In the genomic region with DNA sequence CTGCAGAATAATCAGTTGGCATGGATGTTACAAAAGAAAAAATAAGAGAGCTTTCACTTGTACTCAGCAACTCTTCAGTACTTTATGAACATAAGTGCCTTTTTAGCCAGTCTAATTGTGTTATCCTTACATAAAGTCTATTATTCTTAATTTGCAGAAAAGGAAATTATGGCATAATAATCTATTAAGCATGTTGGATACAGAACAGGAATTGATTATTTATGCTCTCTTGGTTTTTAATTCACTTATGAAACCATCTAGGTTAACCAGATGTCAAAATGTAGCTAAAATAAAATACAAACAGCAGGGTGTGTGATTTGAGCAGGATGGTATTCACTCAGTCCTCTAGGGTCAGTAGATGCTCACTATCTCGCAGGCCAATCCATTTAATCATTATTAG, we compare ENCODE assay signal across 22 cellular contexts.
"Had no signal": no experiment of that assay in that cellular context is flagged by ENCODE, and none has a peak within 500 bp of the region (broad histone marks: within the 10 kb centered on the region; RNA-seq: fewer than 3 reads in every experiment).

No MANE protein-coding gene starts in this region.

- H3K36me3 Mint-ChIP-seq: activated naive CD8-positive, alpha-beta T cell treated with anti-CD3 and anti-CD28 coated beads, Interleukin-2, amount 10 ng/mL, durations not matched to agents 7 days and 5 days had no signal

- DNase-seq: activated CD4-positive, alpha-beta T cell treated with anti-CD3 and anti-CD28 coated beads for 4 hours; activated CD8-positive, alpha-beta memory T cell treated with anti-CD3 and anti-CD28 coated beads, Interleukin-2, amount 50 U/mL, for 48 hours; activated CD8-positive, alpha-beta T cell treated with anti-CD3 and anti-CD28 coated beads, Interleukin-2, amount 10 ng/mL, durations not matched to agents 7 days and 5 days; activated naive CD4-positive, alpha-beta T cell treated with anti-CD3 and anti-CD28 coated beads, Interleukin-2, amount 50 U/mL, for 16 hours; activated naive CD8-positive, alpha-beta T cell treated with anti-CD3 and anti-CD28 coated beads, Interleukin-2, amount 10 ng/mL, durations not matched to agents 7 days and 5 days; activated T-cell treated with anti-CD3 and anti-CD28 coated beads, Interleukin-2, amount 50 U/mL, for 1 hour; aorta; caudate nucleus; Karpas-422; MM.1S; NCI-H1105; NCI-H1436; NCI-H1694 treated with DMSO at 0.1 percent for 48 hours; NCI-H2081; NCI-H524; NCI-H748 treated with DMSO at 0.1 percent for 48 hours; RPMI8226 had no signal

- H3K27ac ChIP-seq: breast epithelium had no signal

- H3K27me3 Mint-ChIP-seq: activated naive CD8-positive, alpha-beta T cell treated with anti-CD3 and anti-CD28 coated beads, Interleukin-2, amount 10 ng/mL, durations not matched to agents 7 days and 5 days had no signal

- H3K4me1 ChIP-seq: breast epithelium had no signal

- H3K4me3 Mint-ChIP-seq: activated CD8-positive, alpha-beta T cell treated with anti-CD3 and anti-CD28 coated beads, Interleukin-2, amount 10 ng/mL, durations not matched to agents 7 days and 5 days; activated naive CD8-positive, alpha-beta T cell treated with anti-CD3 and anti-CD28 coated beads, Interleukin-2, amount 10 ng/mL, durations not matched to agents 7 days and 5 days; T-helper 1 cell treated with Interleukin-12 subunit alpha and Interleukin-12 subunit beta and Interleukin-4 antibody, amounts not matched to agents 30 μg/mL and 1 μg/mL, for 36 hours had no signal

- ATAC-seq: activated CD4-positive, CD25-positive, alpha-beta regulatory T cell treated with anti-CD3 and anti-CD28 coated beads, Interleukin-2, amount 50 U/mL, for 24 hours; activated CD8-positive, alpha-beta T cell treated with anti-CD3 and anti-CD28 coated beads, Interleukin-2, amount 10 ng/mL, durations not matched to agents 7 days and 5 days; Panc1; Right ventricle myocardium inferior had no signal

- H3K9me3 Mint-ChIP-seq: T-helper 1 cell treated with Interleukin-12 subunit alpha and Interleukin-12 subunit beta and Interleukin-4 antibody, amounts not matched to agents 30 μg/mL and 1 μg/mL, for 36 hours had no signal

- H3K36me3 ChIP-seq: breast epithelium had no signal

- H3K27me3 ChIP-seq: breast epithelium had no signal

- H3K9me3 ChIP-seq: breast epithelium had no signal

- H3K27ac Mint-ChIP-seq: activated CD8-positive, alpha-beta T cell treated with anti-CD3 and anti-CD28 coated beads, Interleukin-2, amount 10 ng/mL, durations not matched to agents 7 days and 5 days; activated naive CD8-positive, alpha-beta T cell treated with anti-CD3 and anti-CD28 coated beads, Interleukin-2, amount 10 ng/mL, durations not matched to agents 7 days and 5 days; T-helper 1 cell treated with Interleukin-12 subunit alpha and Interleukin-12 subunit beta and Interleukin-4 antibody, amounts not matched to agents 30 μg/mL and 1 μg/mL, for 36 hours had no signal

- H3K4me3 ChIP-seq: breast epithelium had no signal
